In the genomic region with DNA sequence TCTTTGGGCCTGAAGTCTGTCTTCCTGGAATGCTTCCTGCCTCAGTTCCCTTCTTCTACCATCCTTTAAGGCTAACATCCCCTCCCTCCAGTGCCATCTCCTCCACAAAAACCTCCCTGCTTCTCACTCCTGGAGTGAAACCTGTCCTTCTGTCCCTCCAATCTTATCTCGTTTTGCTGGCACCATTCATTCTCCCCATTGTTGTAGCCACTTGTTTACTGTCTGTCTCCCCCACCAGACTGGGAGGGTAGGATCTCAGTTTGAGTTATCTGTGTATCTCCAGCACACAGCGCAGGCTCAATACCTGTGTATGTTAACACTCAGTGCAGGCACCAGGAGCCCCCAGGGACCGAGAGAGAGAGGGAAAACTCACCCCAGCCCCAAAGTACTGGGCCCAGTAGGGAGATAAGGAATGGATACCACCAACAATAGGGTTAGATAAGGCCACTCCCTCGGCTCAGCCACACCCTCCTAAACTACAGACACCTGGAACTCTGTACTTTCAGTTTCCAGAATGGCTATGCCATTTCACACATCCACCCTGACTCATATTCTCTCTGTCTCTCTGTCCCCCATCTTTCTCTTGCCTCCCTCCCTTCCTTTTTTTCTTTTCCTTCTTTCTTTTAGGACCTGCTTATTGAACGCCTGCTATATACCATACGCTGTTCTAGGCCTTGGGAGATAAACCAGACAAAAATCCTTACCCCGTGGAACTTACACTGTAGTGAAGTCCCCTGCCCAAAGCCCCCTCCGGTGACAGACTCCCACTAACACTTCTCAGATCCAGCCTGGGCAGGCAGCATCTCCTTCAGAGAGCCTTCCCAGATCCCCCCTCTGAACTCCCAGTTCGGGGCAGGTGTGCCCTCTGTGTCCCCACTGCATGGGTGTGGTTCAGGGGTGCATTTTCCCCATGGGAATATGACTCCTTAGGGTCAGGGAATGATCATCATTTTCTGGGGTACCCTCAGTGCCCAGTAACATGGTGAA, we compare ENCODE assay signal across 8 cellular contexts. TPM values are rescaled to one million over a fixed set of nuclear protein-coding genes. Genes with fewer than 3 reads are reported as not detected.
DNase-seq lines count a peak whose midpoint lies in the region; TF ChIP-seq lines count a peak whose summit lies in the region.

No MANE protein-coding gene starts in this region.

- H3K4me1 ChIP-seq in HUES48 (ENCODE audit: control insufficient read depth, insufficient read depth, low read length) (peaks cover 26% of the 10 kb centered on the region), osteoblast (ENCODE audit: insufficient read depth, low read length) (peaks cover 29% of the 10 kb centered on the region), BE2C (peaks cover 17% of the 10 kb centered on the region)

- H3K36me3 Mint-ChIP-seq in activated T-cell treated with anti-CD3 and anti-CD28 coated beads, Interleukin-2, amount 50 U/mL, for 24 hours (ENCODE audit: low read depth): peaks cover 3% of the 10 kb centered on the region
- peaks cover 1% of the 10 kb centered on the region for H3K36me3 Mint-ChIP-seq in activated naive CD4-positive, alpha-beta T cell treated with anti-CD3 and anti-CD28 coated beads for 36 hours (ENCODE audit: low read depth)

- H3K4me1 Mint-ChIP-seq in activated T-cell treated with anti-CD3 and anti-CD28 coated beads, Interleukin-2, amount 50 U/mL, for 24 hours (ENCODE audit: low read depth): peaks cover 50% of the 10 kb centered on the region
- peaks cover 43% of the 10 kb centered on the region for H3K4me1 Mint-ChIP-seq in activated naive CD4-positive, alpha-beta T cell treated with anti-CD3 and anti-CD28 coated beads for 36 hours (ENCODE audit: low read depth)

- H3K9me3 Mint-ChIP-seq in activated T-cell treated with anti-CD3 and anti-CD28 coated beads, Interleukin-2, amount 50 U/mL, for 24 hours: no peaks in the 10 kb centered on the region
- H3K9me3 Mint-ChIP-seq in activated naive CD4-positive, alpha-beta T cell treated with anti-CD3 and anti-CD28 coated beads for 36 hours: no peaks in the 10 kb centered on the region

- no peaks in the 10 kb centered on the region for H3K27me3 ChIP-seq in HUES48 (ENCODE audit: control insufficient read depth, insufficient read depth, low read length)
- H3K27me3 ChIP-seq in osteoblast (ENCODE audit: insufficient read depth, low read length): no peaks in the 10 kb centered on the region
- H3K27me3 ChIP-seq in BE2C: no peaks in the 10 kb centered on the region

- no peak overlapping the region for H3K4me3 Mint-ChIP-seq in activated T-cell treated with anti-CD3 and anti-CD28 coated beads, Interleukin-2, amount 50 U/mL, for 24 hours
- no peak overlapping the region for H3K4me3 Mint-ChIP-seq in activated naive CD4-positive, alpha-beta T cell treated with anti-CD3 and anti-CD28 coated beads for 36 hours

- H3K36me3 ChIP-seq in HUES48 (ENCODE audit: control insufficient read depth, insufficient read depth, low read length) (no peaks in the 10 kb centered on the region), osteoblast (ENCODE audit: insufficient read depth, low read length) (no peaks in the 10 kb centered on the region), BE2C (no peaks in the 10 kb centered on the region)

- peaks cover 4% of the 10 kb centered on the region for H4K20me1 ChIP-seq in osteoblast (ENCODE audit: insufficient read depth, low read length)

- TF ChIP-seq CTCF in osteoblast (IDR thresholded peaks at IDR 0.05; ENCODE audit: extremely low read depth, low read depth, low read length) (no peak), BE2C (IDR thresholded peaks at IDR 0.05; ENCODE audit: low read depth, low read length) (no peak)

- H3K27ac ChIP-seq in HUES48 (ENCODE audit: low read depth, low read length): peak overlapping the region; percentile 99
- H3K27ac ChIP-seq in osteoblast (ENCODE audit: low read depth, low read length): no peak overlapping the region

- peak overlapping the region; percentile 53 for H3K27ac Mint-ChIP-seq in activated T-cell treated with anti-CD3 and anti-CD28 coated beads, Interleukin-2, amount 50 U/mL, for 24 hours
- peak overlapping the region; percentile 57 for H3K27ac Mint-ChIP-seq in activated naive CD4-positive, alpha-beta T cell treated with anti-CD3 and anti-CD28 coated beads for 36 hours

- H3K27me3 Mint-ChIP-seq in activated T-cell treated with anti-CD3 and anti-CD28 coated beads, Interleukin-2, amount 50 U/mL, for 24 hours: no peaks in the 10 kb centered on the region
- H3K27me3 Mint-ChIP-seq in activated naive CD4-positive, alpha-beta T cell treated with anti-CD3 and anti-CD28 coated beads for 36 hours (ENCODE audit: low read depth): no peaks in the 10 kb centered on the region

- peak overlapping the region; percentile 16 for H2AFZ ChIP-seq in osteoblast (ENCODE audit: low read length)

- H3K79me2 ChIP-seq in osteoblast (ENCODE audit: insufficient read depth, low read length): peaks cover 7% of the 10 kb centered on the region

- peak; percentile 53 for DNase-seq in activated T-cell treated with anti-CD3 and anti-CD28 coated beads, Interleukin-2, amount 50 U/mL, for 24 hours
- no peak for DNase-seq in activated T-cell treated with anti-CD3 and anti-CD28 coated beads, Interleukin-2, amount 50 U/mL, for 1 hour
- peak; percentile 69 for DNase-seq in activated naive CD4-positive, alpha-beta T cell treated with anti-CD3 and anti-CD28 coated beads for 36 hours
- no peak for DNase-seq in osteoblast (ENCODE audit: insufficient read length, low spot score, missing footprints)
- DNase-seq in cardiac septum (ENCODE audit: low spot score): no peak
- no peak for DNase-seq in BE2C
- DNase-seq in SHP77 treated with DMSO at 0.1 percent for 48 hours (lab: John Stamatoyannopoulos, UW): no peak

- CTCF ChIA-PET in activated naive CD4-positive, alpha-beta T cell treated with anti-CD3 and anti-CD28 coated beads for 36 hours (lab: Charles Lee): interaction anchor here (4.0 kb wide), 1 partner anchor 80 kb away, joined by 18 read pairs; no protein-coding TSS in a partner anchor

- no peak overlapping the region for H3K4me3 ChIP-seq in HUES48 (ENCODE audit: low read depth, low read length)
- no peak overlapping the region for H3K4me3 ChIP-seq in osteoblast (ENCODE audit: insufficient read depth, low read length)
- no peak overlapping the region for H3K4me3 ChIP-seq in BE2C (ENCODE audit: low read depth, low read length)

- H3K9ac ChIP-seq in HUES48 (ENCODE audit: low read depth, low read length): no peak overlapping the region

- intact Hi-C loops in activated naive CD4-positive, alpha-beta T cell treated with anti-CD3 and anti-CD28 coated beads for 36 hours (cut with micrococcal nuclease): loop anchor here (1.0 to 10.0 kb wide), 4 partner anchors 12 to 525 kb away; a partner anchor contains a TSS
- intact Hi-C loops in cardiac septum (cut with DNase I): loop anchor here (5.0 to 10.0 kb wide), 3 partner anchors 95 to 525 kb away; a partner anchor contains a TSS

- H3K4me2 ChIP-seq in osteoblast (ENCODE audit: insufficient read depth, low read length): no peak overlapping the region

- H3K9me3 ChIP-seq in HUES48 (ENCODE audit: control insufficient read depth, insufficient read depth, low read length): no peaks in the 10 kb centered on the region
- no peaks in the 10 kb centered on the region for H3K9me3 ChIP-seq in osteoblast (ENCODE audit: low read depth, low read length)
- H3K9me3 ChIP-seq in BE2C: no peaks in the 10 kb centered on the region

RNA-seq across cellular contexts. Expression of a gene that starts 3.3 kb away (rescaled TPM):
- 10 to 100 TPM; 55.0 to 58.3 TPM for total RNA-seq in activated naive CD4-positive, alpha-beta T cell treated with anti-CD3 and anti-CD28 coated beads for 36 hours
- total RNA-seq in osteoblast (14.5 and 18.3 TPM in 2 replicates), cardiac septum (45.4 TPM)
- polyA plus RNA-seq in BE2C (2012; ENCODE audit: insufficient read depth, insufficient read length, low read depth): 91.5 TPM

Comparison
In these comparisons a context has a peak if more than half of its experiments do, and no peak if none do; other contexts are left out.
1. DNase-seq: peak in activated T-cell treated with anti-CD3 and anti-CD28 coated beads, Interleukin-2, amount 50 U/mL, for 24 hours (single experiment) and activated naive CD4-positive, alpha-beta T cell treated with anti-CD3 and anti-CD28 coated beads for 36 hours (single experiment); none in activated T-cell treated with anti-CD3 and anti-CD28 coated beads, Interleukin-2, amount 50 U/mL, for 1 hour (single experiment), osteoblast (single experiment), cardiac septum (single experiment), BE2C (single experiment) and SHP77 treated with DMSO at 0.1 percent for 48 hours (single experiment).